ENCODE assay signal across 16 cellular contexts in the genomic region with DNA sequence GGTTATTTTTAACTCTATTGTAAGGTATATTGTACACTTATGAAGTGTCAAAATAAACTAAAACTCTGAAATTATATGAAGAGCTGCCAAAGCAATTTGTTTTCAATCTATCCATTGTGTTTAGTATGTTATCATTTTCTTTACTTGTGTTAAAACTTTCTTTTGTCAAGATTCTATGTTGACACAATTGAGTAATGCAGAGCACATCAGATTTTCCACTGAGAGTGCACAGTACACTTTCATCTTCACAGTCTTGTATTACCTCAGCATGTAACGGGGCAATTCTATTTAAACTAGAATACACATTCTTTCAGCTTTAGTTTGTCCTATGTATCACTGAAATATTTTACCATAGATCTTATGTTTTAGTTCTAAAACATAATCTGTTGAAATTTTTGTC.
A peak's percentile ranks its signal among the peaks of the same experiment; 100 is the strongest.
DNase-seq lines count a peak whose midpoint lies in the region; ATAC-seq and TF ChIP-seq lines count a peak whose summit lies in the region.
"Had no signal": no experiment of that assay in that cellular context is flagged by ENCODE, and none has a peak within 500 bp of the region (broad histone marks: within the 10 kb centered on the region; RNA-seq: fewer than 3 reads in every experiment).

No MANE protein-coding gene starts in this region.

- POLR2A ChIA-PET in WTC11 (lab: Charles Lee), result no interaction called here
- POLR2A ChIA-PET in activated CD8-positive, alpha-beta T cell treated with anti-CD3 and anti-CD28 coated beads for 36 hours (lab: Charles Lee), result no interaction called here

- DNase-seq in WTC11 (ENCODE audit: low spot score), result no peak
- DNase-seq in choroid plexus epithelial cell (ENCODE audit: low read depth), result peak; percentile 3
- DNase-seq in left lobe of liver (ENCODE audit: low spot score), result no peak
- DNase-seq in stromal cell of bone marrow (ENCODE audit: low read depth), result peak; percentile 16
- no peak for DNase-seq in foreskin melanocyte
- DNase-seq in activated naive CD4-positive, alpha-beta T cell treated with anti-CD3 and anti-CD28 coated beads, Interleukin-2, amount 10 ng/mL, durations not matched to agents 7 days and 5 days, result no peak
- no peak for DNase-seq in activated CD8-positive, alpha-beta T cell treated with anti-CD3 and anti-CD28 coated beads for 36 hours
- no peak for DNase-seq in UCSD-AML1 (lab: John Stamatoyannopoulos, UW; ENCODE audit: unreplicated experiment)
- DNase-seq: BE2C, DMS153, DMS79 treated with DMSO at 0.1 percent for 48 hours, EL, HCEC 1CT, HFFc6 had no signal

- no peak for ATAC-seq in WTC11
- peak; percentile 94 for ATAC-seq in left lobe of liver
- ATAC-seq in activated CD8-positive, alpha-beta T cell treated with anti-CD3 and anti-CD28 coated beads for 36 hours, result no peak
- ATAC-seq: A549 had no signal

- no peak overlapping the region for H3K4me3 Mint-ChIP-seq in WTC11
- H3K4me3 Mint-ChIP-seq in activated naive CD4-positive, alpha-beta T cell treated with anti-CD3 and anti-CD28 coated beads, Interleukin-2, amount 10 ng/mL, durations not matched to agents 7 days and 5 days, result no peak overlapping the region
- no peak overlapping the region for H3K4me3 Mint-ChIP-seq in activated CD8-positive, alpha-beta T cell treated with anti-CD3 and anti-CD28 coated beads for 36 hours
- H3K4me3 Mint-ChIP-seq: CD4-positive, alpha-beta memory T cell; HFFc6 had no signal

- TF ChIP-seq CTCF in WTC11 (IDR thresholded peaks at IDR 0.05), result no peak
- no peak for TF ChIP-seq CTCF in choroid plexus epithelial cell (conservative IDR thresholded peaks at IDR 0.05; ENCODE audit: low read depth, low read length)
- TF ChIP-seq CTCF in activated CD8-positive, alpha-beta T cell treated with anti-CD3 and anti-CD28 coated beads for 36 hours (IDR thresholded peaks at IDR 0.05), result no peak

- H3K4me3 ChIP-seq in choroid plexus epithelial cell (ENCODE audit: low read depth, low read length), result no peak overlapping the region
- H3K4me3 ChIP-seq: A549 had no signal

- H3K4me1 Mint-ChIP-seq in WTC11, result no peaks in the 10 kb centered on the region
- H3K4me1 Mint-ChIP-seq in activated naive CD4-positive, alpha-beta T cell treated with anti-CD3 and anti-CD28 coated beads, Interleukin-2, amount 10 ng/mL, durations not matched to agents 7 days and 5 days, result no peaks in the 10 kb centered on the region
- peaks cover 1% of the 10 kb centered on the region for H3K4me1 Mint-ChIP-seq in activated CD8-positive, alpha-beta T cell treated with anti-CD3 and anti-CD28 coated beads for 36 hours (ENCODE audit: low read depth)
- H3K4me1 Mint-ChIP-seq: CD4-positive, alpha-beta memory T cell had no signal

- intact Hi-C loops in activated CD8-positive, alpha-beta T cell treated with anti-CD3 and anti-CD28 coated beads for 36 hours (cut with micrococcal nuclease), result no loop called here

- no peak overlapping the region for H3K27ac Mint-ChIP-seq in WTC11
- H3K27ac Mint-ChIP-seq in activated naive CD4-positive, alpha-beta T cell treated with anti-CD3 and anti-CD28 coated beads, Interleukin-2, amount 10 ng/mL, durations not matched to agents 7 days and 5 days, result no peak overlapping the region
- no peak overlapping the region for H3K27ac Mint-ChIP-seq in activated CD8-positive, alpha-beta T cell treated with anti-CD3 and anti-CD28 coated beads for 36 hours
- H3K27ac Mint-ChIP-seq: CD4-positive, alpha-beta memory T cell; HFFc6 had no signal

- CTCF ChIA-PET in WTC11 (lab: Charles Lee), result no interaction called here
- CTCF ChIA-PET in activated naive CD4-positive, alpha-beta T cell treated with anti-CD3 and anti-CD28 coated beads, Interleukin-2, amount 10 ng/mL, durations not matched to agents 7 days and 5 days (lab: Charles Lee), result interaction anchor here (0.7 kb wide), 1 partner anchor 282 kb away, joined by 3 read pairs; no protein-coding TSS in a partner anchor
- CTCF ChIA-PET in activated CD8-positive, alpha-beta T cell treated with anti-CD3 and anti-CD28 coated beads for 36 hours (lab: Charles Lee), result no interaction called here

- H3K9me3 Mint-ChIP-seq in WTC11, result peaks cover 6% of the 10 kb centered on the region
- H3K9me3 Mint-ChIP-seq in activated naive CD4-positive, alpha-beta T cell treated with anti-CD3 and anti-CD28 coated beads, Interleukin-2, amount 10 ng/mL, durations not matched to agents 7 days and 5 days, result no peaks in the 10 kb centered on the region
- no peaks in the 10 kb centered on the region for H3K9me3 Mint-ChIP-seq in activated CD8-positive, alpha-beta T cell treated with anti-CD3 and anti-CD28 coated beads for 36 hours

- H3K27me3 Mint-ChIP-seq in WTC11 (ENCODE audit: low read depth), result no peaks in the 10 kb centered on the region
- no peaks in the 10 kb centered on the region for H3K27me3 Mint-ChIP-seq in activated naive CD4-positive, alpha-beta T cell treated with anti-CD3 and anti-CD28 coated beads, Interleukin-2, amount 10 ng/mL, durations not matched to agents 7 days and 5 days
- no peaks in the 10 kb centered on the region for H3K27me3 Mint-ChIP-seq in activated CD8-positive, alpha-beta T cell treated with anti-CD3 and anti-CD28 coated beads for 36 hours
- H3K27me3 Mint-ChIP-seq: CD4-positive, alpha-beta memory T cell had no signal

- H3K36me3 Mint-ChIP-seq in WTC11, result 0 out of 2 replicates have a peak, but pooled peaks cover under 1% of the 10 kb centered on the region
- no peaks in the 10 kb centered on the region for H3K36me3 Mint-ChIP-seq in activated naive CD4-positive, alpha-beta T cell treated with anti-CD3 and anti-CD28 coated beads, Interleukin-2, amount 10 ng/mL, durations not matched to agents 7 days and 5 days
- no peaks in the 10 kb centered on the region for H3K36me3 Mint-ChIP-seq in activated CD8-positive, alpha-beta T cell treated with anti-CD3 and anti-CD28 coated beads for 36 hours (ENCODE audit: low read depth)
- H3K36me3 Mint-ChIP-seq: CD4-positive, alpha-beta memory T cell had no signal

TF ChIP-seq in WTC11, 78 proteins besides CTCF, POLR2A, EP300 and RAD21:
- TF ChIP-seq GABPB1 (CRISPR knock-in tag; IDR thresholded peaks at IDR 0.05), result peak; percentile 79
- TF ChIP-seq NR2C2 (CRISPR knock-in tag; IDR thresholded peaks at IDR 0.05), result no peak
- TF ChIP-seq, protein P1, sequence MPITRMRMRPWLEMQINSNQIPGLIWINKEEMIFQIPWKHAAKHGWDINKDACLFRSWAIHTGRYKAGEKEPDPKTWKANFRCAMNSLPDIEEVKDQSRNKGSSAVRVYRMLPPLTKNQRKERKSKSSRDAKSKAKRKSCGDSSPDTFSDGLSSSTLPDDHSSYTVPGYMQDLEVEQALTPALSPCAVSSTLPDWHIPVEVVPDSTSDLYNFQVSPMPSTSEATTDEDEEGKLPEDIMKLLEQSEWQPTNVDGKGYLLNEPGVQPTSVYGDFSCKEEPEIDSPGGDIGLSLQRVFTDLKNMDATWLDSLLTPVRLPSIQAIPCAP (CRISPR knock-in tag; IDR thresholded peaks at IDR 0.05), result no peak

Comparison
In these comparisons a context has a peak if more than half of its experiments do, and no peak if none do; other contexts are left out.
1. DNase-seq: peak in choroid plexus epithelial cell (single experiment) and stromal cell of bone marrow (single experiment); none in WTC11 (single experiment), left lobe of liver (single experiment), foreskin melanocyte (single experiment), activated naive CD4-positive, alpha-beta T cell treated with anti-CD3 and anti-CD28 coated beads, Interleukin-2, amount 10 ng/mL, durations not matched to agents 7 days and 5 days (single experiment), activated CD8-positive, alpha-beta T cell treated with anti-CD3 and anti-CD28 coated beads for 36 hours (single experiment) and UCSD-AML1 (single experiment).